19 cellular contexts compared by ENCODE assay signal in the genomic region with DNA sequence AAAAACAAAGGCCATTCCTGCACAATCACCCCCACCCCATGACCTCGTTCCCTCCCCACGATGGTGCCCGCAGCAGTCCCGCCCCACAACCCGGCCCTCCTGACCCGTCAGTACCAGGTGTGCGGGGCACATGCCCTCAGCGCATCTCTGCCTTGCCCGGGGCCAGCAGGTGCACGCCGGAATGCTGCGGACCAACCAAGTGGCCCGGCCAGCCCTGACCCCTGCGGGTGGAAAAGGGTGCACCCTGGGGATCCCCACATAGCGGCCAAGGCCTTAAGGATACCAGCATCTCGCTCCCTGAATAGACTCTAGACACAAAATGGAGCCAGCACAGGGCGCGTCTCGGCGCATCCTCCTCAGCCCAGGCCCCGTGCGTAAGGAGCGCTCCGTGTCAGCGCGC. TPM values are rescaled to one million over a fixed set of nuclear protein-coding genes. Genes with fewer than 3 reads are reported as not detected.
A peak's percentile ranks its signal among the peaks of the same experiment; 100 is the strongest.
DNase-seq lines count a peak whose midpoint lies in the region; ATAC-seq lines count a peak whose summit lies in the region.
"Had no signal": no experiment of that assay in that cellular context is flagged by ENCODE, and none has a peak within 500 bp of the region (broad histone marks: within the 10 kb centered on the region; RNA-seq: fewer than 3 reads in every experiment).

No MANE protein-coding gene starts in this region.

- no peaks in the 10 kb centered on the region for H3K27me3 Mint-ChIP-seq in activated naive CD8-positive, alpha-beta T cell
- H3K27me3 Mint-ChIP-seq in activated naive CD8-positive, alpha-beta T cell treated with anti-CD3 and anti-CD28 coated beads, Interleukin-2, amount 50 U/mL, for 24 hours: no peaks in the 10 kb centered on the region
- no peaks in the 10 kb centered on the region for H3K27me3 Mint-ChIP-seq in T-cell
- H3K27me3 Mint-ChIP-seq in activated naive CD8-positive, alpha-beta T cell treated with anti-CD3 and anti-CD28 coated beads for 36 hours: no peaks in the 10 kb centered on the region
- no peaks in the 10 kb centered on the region for H3K27me3 Mint-ChIP-seq in stimulated activated naive CD8-positive, alpha-beta T cell treated with anti-CD3 and anti-CD28 coated beads, Interleukin-15, amount 100 ng/mL, for 72 hours
- H3K27me3 Mint-ChIP-seq: B cell; CD4-positive, alpha-beta memory T cell had no signal

- H3K36me3 Mint-ChIP-seq in activated naive CD8-positive, alpha-beta T cell: peaks cover 48% of the 10 kb centered on the region
- peaks cover 93% of the 10 kb centered on the region for H3K36me3 Mint-ChIP-seq in activated naive CD8-positive, alpha-beta T cell treated with anti-CD3 and anti-CD28 coated beads, Interleukin-2, amount 50 U/mL, for 24 hours (ENCODE audit: low read depth)
- H3K36me3 Mint-ChIP-seq in T-cell: peaks cover 59% of the 10 kb centered on the region
- H3K36me3 Mint-ChIP-seq in activated naive CD8-positive, alpha-beta T cell treated with anti-CD3 and anti-CD28 coated beads for 36 hours: peaks cover 89% of the 10 kb centered on the region

- DNase-seq in activated naive CD8-positive, alpha-beta T cell treated with anti-CD3 and anti-CD28 coated beads, Interleukin-2, amount 50 U/mL, for 24 hours: no peak
- no peak for DNase-seq in T-cell
- no peak for DNase-seq in activated naive CD8-positive, alpha-beta T cell treated with anti-CD3 and anti-CD28 coated beads for 36 hours
- no peak for DNase-seq in stimulated activated naive CD8-positive, alpha-beta T cell treated with anti-CD3 and anti-CD28 coated beads, Interleukin-15, amount 100 ng/mL, for 72 hours
- DNase-seq: CD4-positive, alpha-beta memory T cell; DMS79; GM23248; KG1; NCI-H1436; NCI-H2029; NCI-H2171 treated with DMSO at 0.1 percent for 48 hours; NCI-H446 treated with DMSO at 0.1 percent for 48 hours; NCI-H748 treated with DMSO at 0.1 percent for 48 hours; RPMI8226; SIG-M5 had no signal

- peak overlapping the region; percentile 56 for H3K27ac Mint-ChIP-seq in activated naive CD8-positive, alpha-beta T cell
- no peak overlapping the region for H3K27ac Mint-ChIP-seq in activated naive CD8-positive, alpha-beta T cell treated with anti-CD3 and anti-CD28 coated beads, Interleukin-2, amount 50 U/mL, for 24 hours
- peak overlapping the region in 1 of 2 donors; percentile 75 for H3K27ac Mint-ChIP-seq in T-cell
- peak overlapping the region; percentile 74 for H3K27ac Mint-ChIP-seq in activated naive CD8-positive, alpha-beta T cell treated with anti-CD3 and anti-CD28 coated beads for 36 hours
- H3K27ac Mint-ChIP-seq in stimulated activated naive CD8-positive, alpha-beta T cell treated with anti-CD3 and anti-CD28 coated beads, Interleukin-15, amount 100 ng/mL, for 72 hours: no peak overlapping the region
- H3K27ac Mint-ChIP-seq: B cell had no signal

- CTCF ChIA-PET in T-cell (lab: Charles Lee): no interaction called here

- POLR2A ChIA-PET in T-cell (lab: Charles Lee): no interaction called here

- no peaks in the 10 kb centered on the region for H3K9me3 Mint-ChIP-seq in activated naive CD8-positive, alpha-beta T cell (ENCODE audit: low read depth)
- H3K9me3 Mint-ChIP-seq in activated naive CD8-positive, alpha-beta T cell treated with anti-CD3 and anti-CD28 coated beads, Interleukin-2, amount 50 U/mL, for 24 hours: no peaks in the 10 kb centered on the region
- H3K9me3 Mint-ChIP-seq in T-cell: no peaks in the 10 kb centered on the region
- H3K9me3 Mint-ChIP-seq in activated naive CD8-positive, alpha-beta T cell treated with anti-CD3 and anti-CD28 coated beads for 36 hours: no peaks in the 10 kb centered on the region
- no peaks in the 10 kb centered on the region for H3K9me3 Mint-ChIP-seq in stimulated activated naive CD8-positive, alpha-beta T cell treated with anti-CD3 and anti-CD28 coated beads, Interleukin-15, amount 100 ng/mL, for 72 hours
- H3K9me3 Mint-ChIP-seq: CD4-positive, alpha-beta memory T cell had no signal

- H3K4me1 Mint-ChIP-seq in activated naive CD8-positive, alpha-beta T cell (ENCODE audit: low read depth): peaks cover 87% of the 10 kb centered on the region
- peaks cover 94% of the 10 kb centered on the region for H3K4me1 Mint-ChIP-seq in activated naive CD8-positive, alpha-beta T cell treated with anti-CD3 and anti-CD28 coated beads, Interleukin-2, amount 50 U/mL, for 24 hours
- H3K4me1 Mint-ChIP-seq in T-cell: peaks cover 91 to 99% (median 93%) of the 10 kb centered on the region in 3 donors
- peaks cover 85% of the 10 kb centered on the region for H3K4me1 Mint-ChIP-seq in activated naive CD8-positive, alpha-beta T cell treated with anti-CD3 and anti-CD28 coated beads for 36 hours
- H3K4me1 Mint-ChIP-seq in stimulated activated naive CD8-positive, alpha-beta T cell treated with anti-CD3 and anti-CD28 coated beads, Interleukin-15, amount 100 ng/mL, for 72 hours: peaks cover 97% of the 10 kb centered on the region

- H3K4me3 Mint-ChIP-seq in activated naive CD8-positive, alpha-beta T cell: peak overlapping the region; percentile 97
- H3K4me3 Mint-ChIP-seq in activated naive CD8-positive, alpha-beta T cell treated with anti-CD3 and anti-CD28 coated beads, Interleukin-2, amount 50 U/mL, for 24 hours: no peak overlapping the region
- H3K4me3 Mint-ChIP-seq in T-cell: peak overlapping the region in 2 of 3 donors; percentile 15 to 59
- peak overlapping the region; percentile 57 for H3K4me3 Mint-ChIP-seq in activated naive CD8-positive, alpha-beta T cell treated with anti-CD3 and anti-CD28 coated beads for 36 hours
- peak overlapping the region; percentile 31 to 71 for H3K4me3 Mint-ChIP-seq in stimulated activated naive CD8-positive, alpha-beta T cell treated with anti-CD3 and anti-CD28 coated beads, Interleukin-15, amount 100 ng/mL, for 72 hours
- H3K4me3 Mint-ChIP-seq: B cell had no signal

- ATAC-seq in activated naive CD8-positive, alpha-beta T cell treated with anti-CD3 and anti-CD28 coated beads, Interleukin-2, amount 50 U/mL, for 24 hours: no peak
- ATAC-seq in T-cell (replicated peaks in 1 of 4) (no peak), HG02642 (IDR thresholded peaks at IDR 0.05; ENCODE audit: poor library complexity, unreplicated experiment) (no peak), GM18907 (IDR thresholded peaks at IDR 0.05; ENCODE audit: unreplicated experiment) (no peak)
- no peak for ATAC-seq in stimulated activated naive CD8-positive, alpha-beta T cell treated with anti-CD3 and anti-CD28 coated beads, Interleukin-15, amount 100 ng/mL, for 72 hours

RNA-seq across cellular contexts. Expression of gene SFXN1, which starts 6.0 kb away (rescaled TPM):
- 10 to 100 TPM; 78.8 to 97.0 (median 84.1) TPM for total RNA-seq in T-cell
- total RNA-seq in activated naive CD8-positive, alpha-beta T cell treated with anti-CD3 and anti-CD28 coated beads for 36 hours: 100 to 1,000 TPM; 506 to 523 TPM

RNA-seq across cellular contexts. Expression of gene DRD1, which starts 40.3 kb away (rescaled TPM):
- not detected for total RNA-seq in T-cell
- not detected for total RNA-seq in activated naive CD8-positive, alpha-beta T cell treated with anti-CD3 and anti-CD28 coated beads for 36 hours
- total RNA-seq: B cell; CD4-positive, alpha-beta memory T cell; GM23248 had no signal

Comparison
In these comparisons a context has a peak if more than half of its experiments do, and no peak if none do; other contexts are left out.
1. H3K27ac Mint-ChIP-seq: peak in activated naive CD8-positive, alpha-beta T cell (single experiment) and activated naive CD8-positive, alpha-beta T cell treated with anti-CD3 and anti-CD28 coated beads for 36 hours (single experiment); none in activated naive CD8-positive, alpha-beta T cell treated with anti-CD3 and anti-CD28 coated beads, Interleukin-2, amount 50 U/mL, for 24 hours (single experiment) and stimulated activated naive CD8-positive, alpha-beta T cell treated with anti-CD3 and anti-CD28 coated beads, Interleukin-15, amount 100 ng/mL, for 72 hours (0 of 2).
2. RNA of gene SFXN1, which starts 6.0 kb away (total RNA-seq): 506 to 523 TPM in activated naive CD8-positive, alpha-beta T cell treated with anti-CD3 and anti-CD28 coated beads for 36 hours; 78.8 to 97.0 TPM in T-cell; every median in the first group is over 4 times any median in the second.